8 cellular contexts compared by ENCODE assay signal in genomic region chr20:19628570-19629134, GRCh38.
DNase-seq lines count a peak whose midpoint lies in the region; ATAC-seq and TF ChIP-seq lines count a peak whose summit lies in the region.

No MANE protein-coding gene starts in this region.

- no peak overlapping the region for H3K4ac ChIP-seq in neuronal stem cell (ENCODE audit: low read length)

- no peak overlapping the region for H4K8ac ChIP-seq in neuronal stem cell (ENCODE audit: low read depth, low read length)

- peak; percentile 2 for DNase-seq in DMS79 treated with DMSO at 0.1 percent for 48 hours (lab: John Stamatoyannopoulos, UW)
- no peak for DNase-seq in DMS79 (lab: John Stamatoyannopoulos, UW)
- peak; percentile 90 for DNase-seq in NCI-H2029 treated with DMSO at 0.1 percent for 48 hours (lab: John Stamatoyannopoulos, UW)
- peak; percentile 80 for DNase-seq in fibroblast of pulmonary artery (ENCODE audit: low read depth)
- peak; percentile 59 for DNase-seq in neuronal stem cell (ENCODE audit: low spot score)

- H3K27ac ChIP-seq in HEK293 (ENCODE audit: extremely low read depth, low read depth, low read length) = no peak overlapping the region
- H3K27ac ChIP-seq in VCaP = no peak overlapping the region
- no peak overlapping the region for H3K27ac ChIP-seq in neuronal stem cell (replicated peaks; ENCODE audit: low read length)

- H3K9me3 ChIP-seq in HEK293 (ENCODE audit: control insufficient read depth, insufficient read depth, low read depth, low read length) (no peaks in the 10 kb centered on the region), neuronal stem cell (replicated peaks in 1 of 2; ENCODE audit: control insufficient read depth in 2 of 2, insufficient read depth in 1 of 2, low read depth in 1 of 2, low read length in 2 of 2) (no peaks in the 10 kb centered on the region)

- no peak overlapping the region for H4K91ac ChIP-seq in neuronal stem cell (ENCODE audit: low read depth, low read length, poor library complexity)

- H3K4me3 ChIP-seq in HEK293 (ENCODE audit: low read depth, low read length) = no peak overlapping the region
- H3K4me3 ChIP-seq in fibroblast of pulmonary artery (replicated peaks; ENCODE audit: low read depth, low read length) = no peak overlapping the region
- no peak overlapping the region for H3K4me3 ChIP-seq in neuronal stem cell (ENCODE audit: low read length in 2 of 2)

- no peak overlapping the region for H3K4me2 ChIP-seq in neuronal stem cell (ENCODE audit: insufficient read depth, low read length, poor library complexity, severe bottlenecking)

- ATAC-seq in GM21360 (IDR thresholded peaks at IDR 0.05; ENCODE audit: unreplicated experiment) = no peak

- H3K9ac ChIP-seq in neuronal stem cell (ENCODE audit: low read depth, low read length, poor library complexity) = no peak overlapping the region

- no peak overlapping the region for H2AFZ ChIP-seq in neuronal stem cell (ENCODE audit: low read length)

- H3K4me1 ChIP-seq in HEK293 (ENCODE audit: control insufficient read depth, insufficient read depth, low read length) (no peaks in the 10 kb centered on the region), neuronal stem cell (ENCODE audit: control insufficient read depth in 2 of 2, insufficient read depth in 1 of 2, low read depth in 1 of 2, low read length in 2 of 2) (no peaks in the 10 kb centered on the region)

- H3K36me3 ChIP-seq in HEK293 (ENCODE audit: control insufficient read depth in 2 of 2, insufficient read depth in 1 of 2, low read length in 2 of 2) (no peaks in the 10 kb centered on the region), neuronal stem cell (replicated peaks in 1 of 2; ENCODE audit: control insufficient read depth in 2 of 2, insufficient read depth in 2 of 2, low read length in 2 of 2) (no peaks in the 10 kb centered on the region)

- H2BK120ac ChIP-seq in neuronal stem cell (ENCODE audit: low read depth, low read length) = no peak overlapping the region

- H2AK5ac ChIP-seq in neuronal stem cell (ENCODE audit: low read depth, low read length) = no peak overlapping the region

- no peak overlapping the region for H2BK5ac ChIP-seq in neuronal stem cell (ENCODE audit: low read length)

- POLR2A ChIA-PET in HEK293 (lab: Yijun Ruan, JAX) = no interaction called here

- WGBS in neuronal stem cell (ENCODE audit: extremely low coverage in 2 of 2, insufficient read length in 2 of 2, insufficient replicate concordance in 1 of 2), 2 donors = no CpG with 5 or more reads among the region's 2 CpGs

- H3K27me3 ChIP-seq in neuronal stem cell (ENCODE audit: control insufficient read depth in 3 of 3, insufficient read depth in 3 of 3, low read depth in 1 of 3, low read length in 3 of 3) = no peaks in the 10 kb centered on the region

- no peak for TF ChIP-seq CTCF in HEK293 (tag by site-specific recombination; IDR thresholded peaks at IDR 0.05)
- TF ChIP-seq CTCF in VCaP (conservative IDR thresholded peaks at IDR 0.05) = peak; percentile 85
- TF ChIP-seq CTCF in fibroblast of pulmonary artery (IDR thresholded peaks at IDR 0.05; ENCODE audit: low read length, missing control alignments) = peak; percentile 89

- no peak overlapping the region for H2BK12ac ChIP-seq in neuronal stem cell (ENCODE audit: low read length)

- H3K79me1 ChIP-seq in neuronal stem cell (ENCODE audit: low read depth, low read length) = no peaks in the 10 kb centered on the region

- H3K14ac ChIP-seq in neuronal stem cell (ENCODE audit: low read length) = no peak overlapping the region

- CTCF ChIA-PET in HEK293 (lab: Yijun Ruan, JAX) = interaction anchor here (0.6 to 4.0 kb wide), 13 partner anchors 8 to 932 kb away, joined by 3 to 38 read pairs (median 4); no protein-coding TSS in a partner anchor

- no peak overlapping the region for H3K23ac ChIP-seq in neuronal stem cell (ENCODE audit: low read depth, low read length, poor library complexity)

- no peak overlapping the region for H3K18ac ChIP-seq in neuronal stem cell (ENCODE audit: low read length)

- H2BK15ac ChIP-seq in neuronal stem cell (ENCODE audit: low read length) = no peak overlapping the region

TF ChIP-seq in HEK293, 187 proteins besides CTCF, POLR2A, EP300 and RAD21:
- TF ChIP-seq ZNF580 (tag by site-specific recombination; IDR thresholded peaks at IDR 0.05) (no peak), SCRT2 (tag by site-specific recombination; IDR thresholded peaks at IDR 0.05) (peak; percentile 88), SCRT1 (tag by site-specific recombination; IDR thresholded peaks at IDR 0.05; ENCODE audit: borderline replicate concordance) (peak; percentile 71; the same call in 1 of the 2 replicates), ZNF19 (tag by site-specific recombination; IDR thresholded peaks at IDR 0.05; ENCODE audit: low read depth) (no peak)
